Comparison of ENCODE assay signal across 20 cellular contexts in the genomic region with DNA sequence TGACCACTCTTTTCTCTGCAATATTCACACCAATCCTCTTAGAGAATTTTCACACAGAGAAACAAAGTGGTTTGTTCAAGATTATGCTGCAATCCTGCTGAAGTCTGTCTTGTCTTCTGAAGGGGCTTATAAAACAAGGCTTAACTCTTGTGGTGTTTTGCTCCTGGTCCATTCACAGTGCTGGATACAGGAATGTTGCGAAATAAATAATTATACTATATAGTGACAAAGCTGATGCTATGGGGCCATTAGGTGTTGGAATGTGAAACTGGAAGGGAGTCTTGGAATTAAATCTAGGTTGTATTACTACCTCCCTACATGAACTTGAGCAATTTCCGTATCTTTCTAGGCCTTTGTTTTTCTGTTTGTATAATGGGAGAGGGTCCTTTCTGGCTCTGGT.
DNase-seq lines count a peak whose midpoint lies in the region; ATAC-seq and TF ChIP-seq lines count a peak whose summit lies in the region.
"Had no signal": no experiment of that assay in that cellular context is flagged by ENCODE, and none has a peak within 500 bp of the region (broad histone marks: within the 10 kb centered on the region; RNA-seq: fewer than 3 reads in every experiment).

No MANE protein-coding gene starts in this region.

- no peaks in the 10 kb centered on the region for H3K9me3 ChIP-seq in breast epithelium
- H3K9me3 ChIP-seq: BLaER1, SJSA1 had no signal

- no TSS peak for BruUV-seq in MCF 10A (replicated peaks; lab: Mats Ljungman, UMichigan)

- no peaks in the 10 kb centered on the region for H3K9me3 Mint-ChIP-seq in MCF 10A (ENCODE audit: unreplicated experiment)
- H3K9me3 Mint-ChIP-seq: H9 had no signal

- CTCF ChIA-PET in MCF 10A (lab: Yijun Ruan, JAX) = interaction anchor here (0.7 to 11.8 kb wide), 9 partner anchors 9 to 121 kb away, joined by 3 to 483 read pairs (median 5); no protein-coding TSS in a partner anchor

- no peaks in the 10 kb centered on the region for H3K36me3 ChIP-seq in breast epithelium
- H3K36me3 ChIP-seq: BLaER1, SJSA1 had no signal

- H3K4me3 ChIP-seq in breast epithelium (no peak overlapping the region), epithelial cell of esophagus (ENCODE audit: low read length) (no peak overlapping the region)
- H3K4me3 ChIP-seq: BLaER1, K562, SJSA1 had no signal

- intact Hi-C loops in MCF 10A (cut with micrococcal nuclease) = loop anchor here (2.0 kb wide), 1 partner anchor 51 kb away; no protein-coding TSS in a partner anchor
- intact Hi-C loops in breast epithelium (cut with DNase I; ENCODE audit: low total_unique reads) = no loop called here

- H3K4me1 ChIP-seq in breast epithelium = no peaks in the 10 kb centered on the region
- H3K4me1 ChIP-seq: SJSA1 had no signal

- H3K36me3 Mint-ChIP-seq in MCF 10A (ENCODE audit: insufficient read depth, unreplicated experiment) = peaks cover 10% of the 10 kb centered on the region
- H3K36me3 Mint-ChIP-seq: CD4-positive, CD25-positive, alpha-beta regulatory T cell had no signal

- H3K27me3 ChIP-seq in breast epithelium = no peaks in the 10 kb centered on the region
- H3K27me3 ChIP-seq: BLaER1 had no signal

- H3K27ac ChIP-seq in breast epithelium = no peak overlapping the region
- H3K27ac ChIP-seq: BLaER1, SJSA1 had no signal

- peaks cover 33% of the 10 kb centered on the region for H3K4me1 Mint-ChIP-seq in MCF 10A (ENCODE audit: insufficient read depth, unreplicated experiment)
- H3K4me1 Mint-ChIP-seq: CD4-positive, CD25-positive, alpha-beta regulatory T cell had no signal

- TF ChIP-seq CTCF in MCF 10A (IDR thresholded peaks at IDR 0.05; ENCODE audit: unreplicated experiment) = no peak
- no peak for TF ChIP-seq CTCF in breast epithelium (IDR thresholded peaks at IDR 0.05)
- no peak for TF ChIP-seq CTCF in epithelial cell of esophagus (IDR thresholded peaks at IDR 0.05; ENCODE audit: insufficient read depth, low read depth, low read length, missing control alignments)

- no peak overlapping the region for H3K4me3 Mint-ChIP-seq in MCF 10A (ENCODE audit: unreplicated experiment)
- H3K4me3 Mint-ChIP-seq: CD4-positive, CD25-positive, alpha-beta regulatory T cell; H9 had no signal

- DNase-seq in MCF 10A (ENCODE audit: unreplicated experiment) = no peak
- no peak for DNase-seq in breast epithelium (ENCODE audit: low spot score in 2 of 2)
- peak; percentile 36 for DNase-seq in epithelial cell of esophagus (ENCODE audit: low read depth)
- peak; percentile 34 for DNase-seq in renal cortical epithelial cell (ENCODE audit: low read depth)
- no peak for DNase-seq in stimulated activated CD4-positive, alpha-beta T cell treated with anti-CD3 and anti-CD28 coated beads, Interleukin-1b, Interleukin-23, amount 100 ng/mL, for 48 hours
- DNase-seq: CD4-positive, CD25-positive, alpha-beta regulatory T cell; DMS153; DND-41; H9; MM.1S; NCI-H2029; NCI-H345; NCI-H510A treated with DMSO at 0.1 percent for 48 hours; PC-3; Right ventricle myocardium superior had no signal

- POLR2A ChIA-PET in MCF 10A (lab: Yijun Ruan, JAX) = interaction anchor here (0.7 to 7.0 kb wide), 4 partner anchors 13 to 724 kb away, joined by 3 to 63 read pairs (median 29); no protein-coding TSS in a partner anchor

- ATAC-seq in GM21447 (IDR thresholded peaks at IDR 0.05; ENCODE audit: unreplicated experiment) (no peak), HG02884 (IDR thresholded peaks at IDR 0.05; ENCODE audit: unreplicated experiment) (no peak)
- ATAC-seq: K562, PC-3 had no signal

- no peak for TF ChIP-seq POLR2A in breast epithelium (IDR thresholded peaks at IDR 0.05)

- no peaks in the 10 kb centered on the region for H3K27me3 Mint-ChIP-seq in MCF 10A (ENCODE audit: insufficient read depth, unreplicated experiment)

- peak overlapping the region; percentile 91 for H3K27ac Mint-ChIP-seq in MCF 10A (ENCODE audit: low read depth, unreplicated experiment)
- H3K27ac Mint-ChIP-seq: CD4-positive, CD25-positive, alpha-beta regulatory T cell had no signal

Comparison
In these comparisons a context has a peak if more than half of its experiments do, and no peak if none do; other contexts are left out.
1. DNase-seq: peak in epithelial cell of esophagus (single experiment) and renal cortical epithelial cell (single experiment); none in MCF 10A (single experiment), breast epithelium (0 of 2) and stimulated activated CD4-positive, alpha-beta T cell treated with anti-CD3 and anti-CD28 coated beads, Interleukin-1b, Interleukin-23, amount 100 ng/mL, for 48 hours (single experiment).